ENCODE assay signal across 1 cellular context in the genomic region with DNA sequence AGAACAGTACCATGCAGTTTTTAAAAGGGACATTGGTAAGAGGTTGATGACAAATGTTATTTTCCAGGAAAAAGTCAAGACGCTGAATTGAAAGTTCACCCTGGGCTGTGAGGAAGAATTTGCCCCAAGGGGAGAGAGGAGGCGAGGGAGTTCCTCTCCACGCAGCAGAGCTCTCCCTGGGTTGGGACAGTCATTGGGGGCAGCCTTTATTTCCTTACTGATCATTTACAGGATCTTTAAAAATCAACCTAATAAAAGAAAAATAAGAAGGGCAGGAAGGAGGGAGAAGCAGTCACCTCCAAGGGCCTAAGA.
TF ChIP-seq lines count a peak whose summit lies in the region.

No MANE protein-coding gene starts in this region.

TF ChIP-seq in H1, 55 proteins besides CTCF, POLR2A, EP300 and RAD21 (continued from another document):
- TF ChIP-seq TCF12 (IDR thresholded peaks at IDR 0.05; ENCODE audit: low read depth, low read length) (no peak), TBP (IDR thresholded peaks at IDR 0.05; ENCODE audit: low read depth, low read length) (no peak)
